8 cellular contexts compared by ENCODE assay signal in the genomic region with DNA sequence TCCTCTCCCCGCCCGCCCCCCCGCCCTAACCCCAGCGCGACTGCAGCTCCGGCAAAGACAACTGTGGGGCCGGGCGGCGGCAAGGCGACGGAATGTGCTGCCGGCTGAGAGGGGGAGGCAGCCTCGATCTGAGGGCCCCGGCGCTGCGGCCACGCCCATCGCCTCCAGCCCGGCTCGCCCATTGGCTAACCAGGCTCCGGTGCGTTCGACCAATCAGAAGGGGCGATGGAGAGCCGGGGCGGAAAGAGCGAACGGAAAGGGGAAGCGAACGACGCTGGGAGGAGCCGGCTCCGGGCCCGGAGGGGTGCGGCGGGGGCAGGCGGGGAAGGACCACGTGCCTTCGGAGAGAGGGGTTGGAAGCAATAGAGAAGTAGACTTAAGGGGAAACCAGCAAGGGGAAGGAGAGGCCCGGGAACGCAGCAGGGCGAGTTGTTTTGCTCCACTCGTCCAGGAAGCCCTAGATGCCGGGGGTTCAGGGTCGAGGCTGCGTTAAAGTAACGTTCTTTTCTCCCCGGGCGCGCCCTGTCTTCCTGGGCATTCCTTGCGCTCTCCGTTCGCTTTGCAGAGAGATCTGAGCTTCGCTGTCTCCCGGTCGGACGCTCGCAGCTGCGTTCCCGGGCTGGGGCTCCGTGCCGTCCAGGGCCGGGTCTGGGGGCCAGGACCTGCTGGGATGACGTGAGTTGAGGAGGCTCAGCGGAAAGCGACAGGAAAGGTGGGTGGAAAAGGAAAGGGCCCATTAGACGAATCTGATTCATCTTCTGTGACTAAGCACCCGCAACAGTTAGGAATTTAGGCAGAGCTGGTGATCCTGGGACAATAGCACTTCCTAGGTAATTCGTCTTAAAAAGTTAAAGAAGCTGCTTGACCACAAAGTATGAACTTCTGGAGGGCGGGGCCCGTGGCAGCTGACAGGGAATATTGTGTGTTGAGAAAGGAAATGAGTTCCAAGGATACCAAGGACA. TPM values are rescaled to one million over a fixed set of nuclear protein-coding genes. Genes with fewer than 3 reads are reported as not detected.
DNase-seq lines count a peak whose midpoint lies in the region; ATAC-seq, FAIRE-seq and TF ChIP-seq lines count a peak whose summit lies in the region.

A gene with protein sequence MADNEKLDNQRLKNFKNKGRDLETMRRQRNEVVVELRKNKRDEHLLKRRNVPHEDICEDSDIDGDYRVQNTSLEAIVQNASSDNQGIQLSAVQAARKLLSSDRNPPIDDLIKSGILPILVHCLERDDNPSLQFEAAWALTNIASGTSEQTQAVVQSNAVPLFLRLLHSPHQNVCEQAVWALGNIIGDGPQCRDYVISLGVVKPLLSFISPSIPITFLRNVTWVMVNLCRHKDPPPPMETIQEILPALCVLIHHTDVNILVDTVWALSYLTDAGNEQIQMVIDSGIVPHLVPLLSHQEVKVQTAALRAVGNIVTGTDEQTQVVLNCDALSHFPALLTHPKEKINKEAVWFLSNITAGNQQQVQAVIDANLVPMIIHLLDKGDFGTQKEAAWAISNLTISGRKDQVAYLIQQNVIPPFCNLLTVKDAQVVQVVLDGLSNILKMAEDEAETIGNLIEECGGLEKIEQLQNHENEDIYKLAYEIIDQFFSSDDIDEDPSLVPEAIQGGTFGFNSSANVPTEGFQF (minus strand): TSS at position 130 of the 962 bp plus-strand sequence. CDS start 289 bp downstream, outside the sequence.

- H3K4me1 ChIP-seq in OCI-LY7 (ENCODE audit: insufficient read depth, low read length, poor library complexity, severe bottlenecking) = peaks cover 42% of the 10 kb centered on the region
- peaks cover 55% of the 10 kb centered on the region for H3K4me1 ChIP-seq in endothelial cell of umbilical vein (ENCODE audit: control insufficient read depth, extremely low read depth, insufficient read depth, low read length)

- FAIRE-seq in D721Med (lab: Jason Lieb, UNC) (no peak), endothelial cell of umbilical vein (lab: Jason Lieb, UNC) (peak; percentile 90)

- TF ChIP-seq POLR2A in endothelial cell of umbilical vein (IDR thresholded peaks at IDR 0.05; ENCODE audit: low read depth, low read length) = peak; percentile 70

- BruUV-seq in OCI-LY7 (replicated peaks; lab: Mats Ljungman, UMichigan) (no TSS peak), endothelial cell of umbilical vein (replicated peaks; lab: Mats Ljungman, UMichigan) (no TSS peak)

- H3K27me3 ChIP-seq in endothelial cell of umbilical vein (ENCODE audit: control insufficient read depth in 2 of 2, insufficient read depth in 2 of 2, low read length in 2 of 2) = no peaks in the 10 kb centered on the region

- intact Hi-C loops in OCI-LY7 (cut with micrococcal nuclease; ENCODE audit: unreplicated experiment) = loop anchor here (1.0 to 10.0 kb wide), 5 partner anchors 117 to 655 kb away; a partner anchor contains a TSS
- intact Hi-C loops in endothelial cell of umbilical vein (cut with micrococcal nuclease) = loop anchor here (1.0 to 10.0 kb wide), 12 partner anchors 77 to 852 kb away; a partner anchor contains a TSS

- H2AFZ ChIP-seq in OCI-LY7 (ENCODE audit: low read length) (peak within 1 kb of the TSS; percentile 94), endothelial cell of umbilical vein (ENCODE audit: low read depth, low read length) (peak within 1 kb of the TSS; percentile 23)

- ATAC-seq in GM21526 (IDR thresholded peaks at IDR 0.05; ENCODE audit: low FRiP score, unreplicated experiment) = peak; percentile 90

- H3K4me3 ChIP-seq in OCI-LY7 (ENCODE audit: low read depth, low read length, poor library complexity, severe bottlenecking) (peak within 1 kb of the TSS; percentile 97), endothelial cell of umbilical vein (replicated peaks in 1 of 3; ENCODE audit: insufficient read depth in 1 of 3, low read depth in 1 of 3, low read length in 3 of 3) (peak within 1 kb of the TSS; percentile 90 to 94 (median 93))

- peaks cover 33% of the 10 kb centered on the region for H3K36me3 ChIP-seq in OCI-LY7 (ENCODE audit: insufficient read depth, low read length)
- peaks cover 0 to 1% of the 10 kb centered on the region in 2 experiments for H3K36me3 ChIP-seq in endothelial cell of umbilical vein (ENCODE audit: control insufficient read depth in 2 of 2, extremely low read depth in 1 of 2, insufficient read depth in 2 of 2, low read length in 2 of 2)

- H3K9me3 ChIP-seq in OCI-LY7 (ENCODE audit: low read length) (no peaks in the 10 kb centered on the region), endothelial cell of umbilical vein (replicated peaks; ENCODE audit: control insufficient read depth, insufficient read depth, low read length) (no peaks in the 10 kb centered on the region)

- H4K20me1 ChIP-seq in OCI-LY7 (ENCODE audit: insufficient read depth, low read length) (peaks cover 38% of the 10 kb centered on the region), endothelial cell of umbilical vein (replicated peaks; ENCODE audit: control insufficient read depth, extremely low read depth, insufficient read depth, low read length) (peaks cover 19% of the 10 kb centered on the region)

- H3K9me2 ChIP-seq in OCI-LY7 (ENCODE audit: insufficient read depth, low read length) = no peaks in the 10 kb centered on the region

- no peak for TF ChIP-seq CTCF in D721Med (IDR thresholded peaks at IDR 0.05; ENCODE audit: insufficient read depth, missing control alignments)
- TF ChIP-seq CTCF in OCI-LY7 (conservative IDR thresholded peaks at IDR 0.05; ENCODE audit: low read length) = no peak
- no peak for TF ChIP-seq CTCF in endothelial cell of umbilical vein (IDR thresholded peaks at IDR 0.05; ENCODE audit: extremely low read depth in 1 of 2, insufficient read depth in 1 of 2, low read depth in 1 of 2, low read length in 2 of 2)

- H3K9ac ChIP-seq in endothelial cell of umbilical vein (replicated peaks; ENCODE audit: extremely low read depth, insufficient read depth, low read length) = peak within 1 kb of the TSS; percentile 97

- CTCF ChIA-PET in OCI-LY7 (lab: Charles Lee; ENCODE audit: unreplicated experiment) = no interaction called here
- CTCF ChIA-PET in endothelial cell of umbilical vein (lab: Charles Lee) = interaction anchor here (0.8 to 1.3 kb wide), 2 partner anchors 35 to 132 kb away, joined by 3 read pairs; no protein-coding TSS in a partner anchor

- dilution Hi-C loops in endothelial cell of umbilical vein (cut with MboI; ENCODE audit: extremely low pct_ligation_motif_present, low sequenced_read_pairs) = no loop called here

- DNase-seq in D721Med (ENCODE audit: insufficient read length, low spot score) (peak; percentile 70), HuH-7.5 (ENCODE audit: low spot score) (peak; percentile 96), OCI-LY7 (ENCODE audit: low spot score) (peak; percentile 97), activated T-cell treated with anti-CD3 and anti-CD28 coated beads for 1 hour (ENCODE audit: low read depth) (peak; percentile 94), endothelial cell of umbilical vein (ENCODE audit: low read depth, low spot score) (peak; percentile 98), middle frontal gyrus (ENCODE audit: extremely low spot score, low spot score) (peak; percentile 94)
- DNase-seq in stimulated activated CD8-positive, alpha-beta memory T cell treated with anti-CD3 and anti-CD28 coated beads, Interleukin-2, amount 100 ng/mL, for 48 hours (ENCODE audit: low read depth in 2 of 2) = peak; percentile 91 to 95

- H3K27ac ChIP-seq in OCI-LY7 (ENCODE audit: low read depth, low read length, poor library complexity, severe bottlenecking) (peak within 1 kb of the TSS; percentile 77), endothelial cell of umbilical vein (ENCODE audit: insufficient read depth, low read depth, low read length) (peak within 1 kb of the TSS; percentile 99)

- POLR2A ChIA-PET in OCI-LY7 (lab: Charles Lee) (interaction anchor here (0.6 to 1.6 kb wide), 6 partner anchors 14 to 655 kb away, joined by 3 to 5 read pairs (median 4); a partner anchor contains a TSS), endothelial cell of umbilical vein (lab: Charles Lee) (interaction anchor here (0.6 to 1.5 kb wide), 5 partner anchors 11 to 470 kb away, joined by 3 to 6 read pairs (median 3); no protein-coding TSS in a partner anchor)

- no peaks in the 10 kb centered on the region for H3K9me1 ChIP-seq in endothelial cell of umbilical vein (replicated peaks; ENCODE audit: control insufficient read depth, extremely low read depth, insufficient read depth, low read length)

- H3K79me2 ChIP-seq in OCI-LY7 (ENCODE audit: insufficient read depth, low read depth, low read length) (peaks cover 53% of the 10 kb centered on the region), endothelial cell of umbilical vein (ENCODE audit: control insufficient read depth, insufficient read depth, low read length) (peaks cover 50% of the 10 kb centered on the region)

- peak within 1 kb of the TSS; percentile 100 for H3K4me2 ChIP-seq in OCI-LY7 (ENCODE audit: low read length)
- peak within 1 kb of the TSS; percentile 98 for H3K4me2 ChIP-seq in endothelial cell of umbilical vein (ENCODE audit: insufficient read depth, low read length)

TF ChIP-seq in endothelial cell of umbilical vein, 7 proteins besides CTCF, POLR2A, EP300 and RAD21:
- TF ChIP-seq GATA2 (IDR thresholded peaks at IDR 0.05; ENCODE audit: insufficient read depth, insufficient read length, low read depth, low read length) (peak; percentile 64), POLR2AphosphoS5 (IDR thresholded peaks at IDR 0.05; ENCODE audit: insufficient read depth, low read depth, low read length) (peak; percentile 68), MYC (IDR thresholded peaks at IDR 0.05; ENCODE audit: low read depth, low read length) (no peak), FOS (IDR thresholded peaks at IDR 0.05; ENCODE audit: borderline replicate concordance, insufficient read depth, low read length) (peak; percentile 93), EZH2 (IDR thresholded peaks at IDR 0.05; ENCODE audit: borderline replicate concordance, low read depth, low read length, severe bottlenecking) (no peak), JUN (IDR thresholded peaks at IDR 0.05; ENCODE audit: borderline replicate concordance, insufficient read depth, insufficient read length, low read depth) (peak; percentile 94)
- TF ChIP-seq, protein P1, sequence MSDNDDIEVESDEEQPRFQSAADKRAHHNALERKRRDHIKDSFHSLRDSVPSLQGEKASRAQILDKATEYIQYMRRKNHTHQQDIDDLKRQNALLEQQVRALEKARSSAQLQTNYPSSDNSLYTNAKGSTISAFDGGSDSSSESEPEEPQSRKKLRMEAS (IDR thresholded peaks at IDR 0.05; ENCODE audit: insufficient read depth, insufficient read length) = peak; percentile 65

RNA-seq across cellular contexts. Expression of the gene that starts here (rescaled TPM):
- total RNA-seq in OCI-LY7 (2014; rRNA removed; shearing (Covaris generic)) = 12.4 and 15.7 TPM in 2 replicates
- total RNA-seq in OCI-LY7 (2022) (46.3 and 53.2 TPM in 2 replicates), endothelial cell of umbilical vein (70.1 and 80.7 TPM in 2 replicates)
- polyA plus RNA-seq in endothelial cell of umbilical vein = 10.7 and 12.2 TPM in 2 replicates
- polyA plus RNA-seq in endothelial cell of umbilical vein (2011; cell fraction: cytosol; rRNA removed) = 15.5 and 17.4 TPM in 2 replicates
- polyA plus RNA-seq in endothelial cell of umbilical vein (2011; cell fraction: nucleus; rRNA removed) = 19.0 and 21.6 TPM in 2 replicates
- 26.4 and 37.3 TPM in 2 replicates for polyA plus RNA-seq in endothelial cell of umbilical vein (2012)
- 45.3 and 47.8 TPM in 2 replicates for polyA minus RNA-seq in endothelial cell of umbilical vein
- polyA minus RNA-seq in endothelial cell of umbilical vein (2011; cell fraction: cytosol; rRNA and poly(A)+ RNA removed) = 77.8 TPM
- polyA minus RNA-seq in endothelial cell of umbilical vein (2011; cell fraction: nucleus; rRNA and poly(A)+ RNA removed) = 75.7 and 103 TPM in 2 replicates

Comparison
In these comparisons a context has a peak if more than half of its experiments do, and no peak if none do; other contexts are left out.
1. Peak in every context shown above with its lines: DNase-seq, ATAC-seq, H3K4me3 ChIP-seq and H3K27ac ChIP-seq.